12 cellular contexts compared by ENCODE assay signal in the genomic region with DNA sequence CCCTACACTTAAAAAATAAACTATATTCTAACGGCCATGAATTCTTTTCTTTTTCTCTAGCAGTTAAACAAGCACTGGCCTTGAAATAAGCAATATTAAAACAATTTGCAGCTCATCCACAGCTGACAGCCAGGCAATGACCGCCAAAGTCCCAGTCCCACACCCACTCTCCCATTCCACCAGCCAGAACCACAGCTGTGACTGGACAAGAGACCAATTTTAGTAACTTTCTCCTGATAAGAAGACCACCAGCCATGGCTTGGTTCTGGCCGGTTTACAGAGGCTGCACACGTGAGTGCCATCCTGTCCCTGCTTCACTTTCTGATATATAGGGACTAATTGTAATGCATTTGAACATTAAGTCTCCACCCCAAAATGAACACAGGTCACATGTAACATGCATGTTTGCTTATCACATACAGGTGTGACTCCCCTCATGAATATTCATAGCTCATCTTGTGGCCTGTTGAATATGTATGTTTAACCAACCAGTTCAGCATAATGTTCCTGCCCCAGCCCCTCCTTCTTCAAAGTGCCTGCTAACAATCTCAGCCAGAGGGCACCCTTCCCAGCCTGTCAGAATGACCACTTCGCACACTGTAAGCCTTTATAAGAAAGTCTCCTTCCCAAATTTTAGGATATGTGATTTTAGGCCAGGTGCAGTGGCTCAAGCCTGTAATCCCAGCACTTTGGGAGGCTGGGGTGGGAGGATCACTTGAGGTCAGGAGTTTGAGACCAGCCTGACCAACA. TPM values are rescaled to one million over a fixed set of nuclear protein-coding genes. Genes with fewer than 3 reads are reported as not detected.
DNase-seq lines count a peak whose midpoint lies in the region; ATAC-seq and TF ChIP-seq lines count a peak whose summit lies in the region.
"Had no signal": no experiment of that assay in that cellular context is flagged by ENCODE, and none has a peak within 500 bp of the region (broad histone marks: within the 10 kb centered on the region; RNA-seq: fewer than 3 reads in every experiment).

No MANE protein-coding gene starts in this region.

- RAD21 ChIA-PET in HCT116 (lab: Charles Lee; ENCODE audit: low non-redundant PET in 1 of 2, low total read pairs in 2 of 2, uncharacterized antibody in 2 of 2, unreplicated experiment in 2 of 2): no interaction called here

- DNase-seq in AG08396 (ENCODE audit: low spot score) (peak; percentile 30), HCT116 (ENCODE audit: low read depth, low spot score) (no peak), astrocyte of the hippocampus (ENCODE audit: low read depth, low spot score) (peak; percentile 47), iris pigment epithelial cell (ENCODE audit: low read depth) (peak; percentile 25), NOMO-1 (lab: John Stamatoyannopoulos, UW; ENCODE audit: unreplicated experiment in 2 of 2) (no peak), germinal center (ENCODE audit: low spot score) (no peak), middle frontal gyrus (ENCODE audit: extremely low spot score, low spot score) (no peak)
- DNase-seq: NCI-H1417 treated with DMSO at 0.1 percent for 48 hours; stimulated activated CD4-positive, alpha-beta T cell treated with anti-CD3 and anti-CD28 coated beads, Interleukin-4, amount 100 ng/mL, for 4 hours; transverse colon had no signal

- H2AFZ ChIP-seq in HCT116 (ENCODE audit: low read depth, low read length, poor library complexity, severe bottlenecking): no peak overlapping the region

- peak; percentile 12 to 45 (median 41); a peak in 4 of 6 replicates for TF ChIP-seq CTCF in HCT116 (IDR thresholded peaks at IDR 0.05 in 2 of 3, conservative IDR thresholded peaks at IDR 0.05 in 1 of 3; ENCODE audit: borderline replicate concordance in 1 of 3, insufficient read depth in 1 of 3, low read depth in 2 of 3, low read length in 2 of 3)

- ATAC-seq in HCT116 (peak; percentile 87), HG03469 (IDR thresholded peaks at IDR 0.05; ENCODE audit: unreplicated experiment) (no peak)

- no peaks in the 10 kb centered on the region for H3K9me3 ChIP-seq in HCT116 (ENCODE audit: control insufficient read depth in 1 of 2, insufficient read depth in 1 of 2, low read depth in 1 of 2, low read length in 2 of 2)
- H3K9me3 ChIP-seq: SJSA1, transverse colon had no signal

- no peaks in the 10 kb centered on the region for H3K9me2 ChIP-seq in HCT116 (ENCODE audit: insufficient read depth)

- no TSS peak for BruUV-seq in HCT116 (replicated peaks; lab: Mats Ljungman, UMichigan)

- no peak overlapping the region for H3K4me2 ChIP-seq in HCT116 (ENCODE audit: low read length)

- CTCF ChIA-PET in HCT116 (lab: Charles Lee): no interaction called here

- H3K27ac ChIP-seq in HCT116 (ENCODE audit: low read depth, low read length): no peak overlapping the region
- H3K27ac ChIP-seq: SJSA1, transverse colon had no signal

- intact Hi-C loops in HCT116 (cut with micrococcal nuclease): no loop called here

- peak; percentile 67 for TF ChIP-seq RAD21 in HCT116 (IDR thresholded peaks at IDR 0.05; ENCODE audit: low read depth)

- no peaks in the 10 kb centered on the region for H3K27me3 ChIP-seq in HCT116 (ENCODE audit: insufficient read depth, low read length)
- H3K27me3 ChIP-seq: SJSA1, transverse colon had no signal

- TF ChIP-seq POLR2A in HCT116 (IDR thresholded peaks at IDR 0.05; ENCODE audit: borderline replicate concordance, extremely low read depth, insufficient read depth, insufficient read length): no peak

- no peaks in the 10 kb centered on the region for H3K36me3 ChIP-seq in HCT116 (ENCODE audit: control insufficient read depth in 1 of 2, insufficient read depth in 2 of 2, low read length in 2 of 2)
- H3K36me3 ChIP-seq: SJSA1, transverse colon had no signal

- POLR2A ChIA-PET in HCT116 (lab: Charles Lee): no interaction called here

- no peaks in the 10 kb centered on the region for H4K20me1 ChIP-seq in HCT116 (ENCODE audit: insufficient read depth)

- no peaks in the 10 kb centered on the region for H3K4me1 ChIP-seq in HCT116 (ENCODE audit: control insufficient read depth in 1 of 2, insufficient read depth in 2 of 2, low read length in 2 of 2)
- H3K4me1 ChIP-seq: SJSA1, transverse colon had no signal

- no peaks in the 10 kb centered on the region for H3K79me2 ChIP-seq in HCT116 (ENCODE audit: insufficient read depth, low read length)

- no peak overlapping the region for H3K9ac ChIP-seq in HCT116 (ENCODE audit: low read length)

- H3K4me3 ChIP-seq in HCT116 (replicated peaks in 1 of 2; ENCODE audit: low read depth in 1 of 2, low read length in 2 of 2): no peak overlapping the region
- H3K4me3 ChIP-seq: SJSA1, transverse colon had no signal

TF ChIP-seq in HCT116, 20 proteins besides CTCF, POLR2A, EP300 and RAD21:
- TF ChIP-seq, protein P1, sequence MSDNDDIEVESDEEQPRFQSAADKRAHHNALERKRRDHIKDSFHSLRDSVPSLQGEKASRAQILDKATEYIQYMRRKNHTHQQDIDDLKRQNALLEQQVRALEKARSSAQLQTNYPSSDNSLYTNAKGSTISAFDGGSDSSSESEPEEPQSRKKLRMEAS (IDR thresholded peaks at IDR 0.05): no peak
- TF ChIP-seq SP1 (IDR thresholded peaks at IDR 0.05; ENCODE audit: low read depth): no peak
- no peak for TF ChIP-seq TCF7L2 (IDR thresholded peaks at IDR 0.05; ENCODE audit: borderline replicate concordance, extremely low read depth, insufficient read depth, insufficient read length)
- TF ChIP-seq FOSL1 (IDR thresholded peaks at IDR 0.05; ENCODE audit: low read depth): no peak
- TF ChIP-seq EGR1 (IDR thresholded peaks at IDR 0.05; ENCODE audit: low read depth): no peak
- no peak for TF ChIP-seq ELF1 (IDR thresholded peaks at IDR 0.05; ENCODE audit: borderline replicate concordance, low read depth)
- no peak for TF ChIP-seq ZNF274 (IDR thresholded peaks at IDR 0.05; ENCODE audit: low read depth, low read length)
- no peak for TF ChIP-seq EZH2phosphoT487 (IDR thresholded peaks at IDR 0.05; ENCODE audit: borderline replicate concordance)
TF ChIP-seq in HCT116: peak in this region for 0.

RNA-seq across cellular contexts. Expression of gene FANCC, which starts 23.9 kb away (rescaled TPM):
- total RNA-seq in HCT116 (2021; ENCODE audit: unreplicated experiment): 19.4 TPM
- 7.0 and 9.4 TPM in 2 replicates for polyA plus RNA-seq in HCT116 (2012)

Comparison
In these comparisons a context has a peak if more than half of its experiments do, and no peak if none do; other contexts are left out.
1. DNase-seq: peak in AG08396 (single experiment), astrocyte of the hippocampus (single experiment) and iris pigment epithelial cell (single experiment); none in HCT116 (single experiment), NOMO-1 (0 of 2), germinal center (single experiment) and middle frontal gyrus (single experiment).